In genomic region chr5:143403357-143403606, GRCh38 we compare ENCODE assay signal across 8 cellular contexts. TPM values are rescaled to one million over a fixed set of nuclear protein-coding genes. Genes with fewer than 3 reads are reported as not detected.
DNase-seq lines count a peak whose midpoint lies in the region; ATAC-seq and TF ChIP-seq lines count a peak whose summit lies in the region.

No MANE protein-coding gene starts in this region.

- no peaks in the 10 kb centered on the region for H3K4me1 ChIP-seq in Caco-2
- H3K4me1 ChIP-seq in endodermal cell (ENCODE audit: control insufficient read depth, insufficient read depth, low read length) = peaks cover 7% of the 10 kb centered on the region

- BruUV-seq in Caco-2 (replicated peaks; lab: Mats Ljungman, UMichigan) = no TSS peak

- POLR2A ChIA-PET in Caco-2 (lab: Charles Lee) = no interaction called here

- H3K9me3 ChIP-seq in Caco-2 (no peaks in the 10 kb centered on the region), endodermal cell (ENCODE audit: control insufficient read depth, low read length) (peaks cover 4% of the 10 kb centered on the region)

- DNase-seq in Caco-2 (no peak), NCI-H774 (lab: John Stamatoyannopoulos, UW) (peak; percentile 54), endodermal cell (peak; percentile 74), neural crest cell (ENCODE audit: low read depth, low spot score) (peak; percentile 43), cerebellum (ENCODE audit: low spot score) (no peak), Ammon's horn (ENCODE audit: low spot score) (no peak)
- DNase-seq in stimulated activated naive CD4-positive, alpha-beta T cell treated with Interleukin-2 at 50 U/mL for 16 hours (lab: John Stamatoyannopoulos, UW) = no peak

- H3K27me3 Mint-ChIP-seq in Caco-2 (ENCODE audit: insufficient read depth, unreplicated experiment) = no peaks in the 10 kb centered on the region
- peaks cover 32% of the 10 kb centered on the region for H3K27me3 Mint-ChIP-seq in endodermal cell (ENCODE audit: insufficient read depth)
- H3K27me3 Mint-ChIP-seq in neural crest cell (ENCODE audit: low read depth) = peaks cover 66% of the 10 kb centered on the region

- intact Hi-C loops in Caco-2 (cut with micrococcal nuclease; ENCODE audit: unreplicated experiment) = loop anchor here (1.0 to 10.0 kb wide), 5 partner anchors 194 to 688 kb away; no protein-coding TSS in a partner anchor

- peak overlapping the region; percentile 28 for H3K9ac ChIP-seq in endodermal cell (ENCODE audit: extremely low read depth, low read length, poor library complexity, severe bottlenecking)

- no peaks in the 10 kb centered on the region for H3K9me3 Mint-ChIP-seq in Caco-2 (ENCODE audit: unreplicated experiment)
- H3K9me3 Mint-ChIP-seq in endodermal cell = no peaks in the 10 kb centered on the region
- H3K9me3 Mint-ChIP-seq in neural crest cell = peaks cover 4% of the 10 kb centered on the region

- H3K36me3 Mint-ChIP-seq in Caco-2 (ENCODE audit: insufficient read depth, unreplicated experiment) = peaks cover 7% of the 10 kb centered on the region
- H3K36me3 Mint-ChIP-seq in endodermal cell (ENCODE audit: low read depth) = peaks cover 13% of the 10 kb centered on the region
- no peaks in the 10 kb centered on the region for H3K36me3 Mint-ChIP-seq in neural crest cell (ENCODE audit: low read depth)

- H3K27ac Mint-ChIP-seq in Caco-2 (ENCODE audit: unreplicated experiment) (no peak overlapping the region), endodermal cell (no peak overlapping the region), neural crest cell (ENCODE audit: unreplicated experiment) (no peak overlapping the region)

- H3K4me3 ChIP-seq in Caco-2 (ENCODE audit: low read depth, low read length) (peak overlapping the region; percentile 90), endodermal cell (ENCODE audit: low read length) (peak overlapping the region; percentile 89)

- no peak overlapping the region for H3K27ac ChIP-seq in endodermal cell (ENCODE audit: low read depth, low read length)

- TF ChIP-seq CTCF in Caco-2 (IDR thresholded peaks at IDR 0.05; ENCODE audit: insufficient read depth in 1 of 2, low read depth in 1 of 2, low read length in 1 of 2, severe bottlenecking in 1 of 2, unreplicated experiment in 1 of 2) (no peak), endodermal cell (conservative IDR thresholded peaks at IDR 0.05) (no peak), neural crest cell (conservative IDR thresholded peaks at IDR 0.05) (no peak)

- H3K36me3 ChIP-seq in Caco-2 (ENCODE audit: control insufficient read depth, insufficient read depth, low read length) (no peaks in the 10 kb centered on the region), endodermal cell (ENCODE audit: control insufficient read depth, insufficient read depth, low read length) (peaks cover 8% of the 10 kb centered on the region)

- H3K4me3 Mint-ChIP-seq in Caco-2 (ENCODE audit: unreplicated experiment) (peak overlapping the region; percentile 77), endodermal cell (peak overlapping the region; percentile 79), neural crest cell (peak overlapping the region; percentile 38)

- 0% methylated on average over 10 to 29 of the region's 29 CpGs for WGBS in endodermal cell (ENCODE audit: insufficient coverage in 1 of 2, insufficient read length in 1 of 2), 2 experiments

- CTCF ChIA-PET in Caco-2 (lab: Charles Lee) = interaction anchor here (0.7 to 1.0 kb wide), 2 partner anchors 297 to 1309 kb away, joined by 3 to 5 read pairs; no protein-coding TSS in a partner anchor

- ATAC-seq in GM21723 (IDR thresholded peaks at IDR 0.05; ENCODE audit: unreplicated experiment) = peak; percentile 15

- H3K4me1 Mint-ChIP-seq in Caco-2 (ENCODE audit: low read depth, unreplicated experiment) (peaks cover 13% of the 10 kb centered on the region), endodermal cell (peaks cover 40% of the 10 kb centered on the region), neural crest cell (peaks cover 28% of the 10 kb centered on the region)

- H3K27me3 ChIP-seq in Caco-2 (replicated peaks; ENCODE audit: control insufficient read depth, insufficient read depth, low read length) = no peaks in the 10 kb centered on the region; the same call in 1 of the 2 replicates
- H3K27me3 ChIP-seq in endodermal cell (ENCODE audit: control insufficient read depth, insufficient read depth, low read length, poor library complexity, severe bottlenecking) = no peaks in the 10 kb centered on the region

RNA-seq across cellular contexts. Expression of gene NR3C1, which starts 0.2 kb away (rescaled TPM):
- total RNA-seq in Caco-2 (2022) = 15.4 and 17.5 TPM in 2 replicates
- total RNA-seq in endodermal cell = 10 to 100 TPM in 1 of 2 donors, 1 to 10 TPM in 1; 9.5 to 20.5 TPM
- 5.1 TPM for polyA plus RNA-seq in endodermal cell (2013, experiment 1 of 2)
- polyA plus RNA-seq in endodermal cell (2013, experiment 2 of 2) = 4.6 TPM
- total RNA-seq in neural crest cell = 1.3 and 1.8 TPM in 2 replicates
- total RNA-seq in cerebellum = 35.9 TPM

Comparison
In these comparisons a context has a peak if more than half of its experiments do, and no peak if none do; other contexts are left out.
1. DNase-seq: peak in NCI-H774 (single experiment), endodermal cell (single experiment) and neural crest cell (single experiment); none in Caco-2 (0 of 2), cerebellum (single experiment), stimulated activated naive CD4-positive, alpha-beta T cell treated with Interleukin-2 at 50 U/mL for 16 hours (single experiment) and Ammon's horn (single experiment).
2. Peak in every context shown above with its lines, with median percentiles within 50 percentile points of each other: H3K4me3 Mint-ChIP-seq.